ENCODE assay signal across 24 cellular contexts in the genomic region with DNA sequence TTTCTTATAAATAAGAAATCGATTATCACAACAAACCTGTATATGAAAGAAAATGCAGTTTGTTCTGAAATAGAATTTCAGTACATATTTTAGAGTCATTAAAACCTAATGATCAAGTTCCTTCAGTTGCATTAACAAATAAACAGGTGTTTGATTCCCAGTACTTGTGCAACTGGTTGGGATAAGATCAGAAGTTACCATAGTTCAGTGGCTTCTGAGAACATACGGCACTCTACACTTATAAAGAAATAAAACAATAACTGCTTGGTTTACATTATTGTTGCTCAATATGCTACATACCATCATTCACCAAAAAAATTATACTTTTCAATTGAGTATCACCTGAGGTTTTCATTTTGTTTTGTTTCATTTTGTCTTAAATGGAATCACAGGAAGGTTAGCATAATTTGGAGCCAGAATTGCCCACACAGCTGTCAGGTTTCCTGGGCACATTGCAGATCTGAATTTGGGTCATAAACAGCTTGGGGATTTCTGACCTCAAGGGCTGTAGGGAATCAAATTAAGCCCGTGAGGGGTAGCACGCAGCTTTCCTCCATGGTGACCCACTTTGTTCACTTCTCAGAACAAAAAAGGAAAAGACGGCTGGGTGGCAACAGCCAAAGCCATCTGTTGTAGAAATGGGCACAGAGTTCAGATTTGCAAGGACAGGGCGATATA. TPM values are rescaled to one million over a fixed set of nuclear protein-coding genes. Genes with fewer than 3 reads are reported as not detected.
DNase-seq lines count a peak whose midpoint lies in the region; ATAC-seq and TF ChIP-seq lines count a peak whose summit lies in the region.
"Had no signal": no experiment of that assay in that cellular context is flagged by ENCODE, and none has a peak within 500 bp of the region (broad histone marks: within the 10 kb centered on the region; RNA-seq: fewer than 3 reads in every experiment).

No MANE protein-coding gene starts in this region.

- ATAC-seq in heart right ventricle (no peak), GM18502 (IDR thresholded peaks at IDR 0.05; ENCODE audit: poor library complexity, unreplicated experiment) (no peak)
- ATAC-seq: activated T-cell treated with anti-CD3 and anti-CD28 coated beads, Interleukin-2, amount 50 U/mL, for 4 hours; stimulated activated memory B cell treated with anti-CD40 and anti-IgM and Interleukin-4, amounts not matched to agents 10 μg/mL and 1 μg/mL and 100 μg/mL, for 72 hours had no signal

- peaks cover 3% of the 10 kb centered on the region for H3K4me1 ChIP-seq in CD8-positive, alpha-beta memory T cell (ENCODE audit: insufficient read depth, low read length)
- H3K4me1 ChIP-seq in OCI-LY1 (ENCODE audit: insufficient read depth, low read length, severe bottlenecking) (peaks cover 50% of the 10 kb centered on the region), colonic mucosa (peaks cover 3% of the 10 kb centered on the region), tibial artery (peaks cover 0 to 4% (median 2%) of the 10 kb centered on the region in 4 donors), heart right ventricle (peaks cover 0 to 18% (median 0%) of the 10 kb centered on the region in 9 donors)

- no peaks in the 10 kb centered on the region for H3K79me2 ChIP-seq in OCI-LY1 (ENCODE audit: insufficient read depth, low read length)

- no peaks in the 10 kb centered on the region for H3K9me3 Mint-ChIP-seq in CD8-positive, alpha-beta memory T cell
- H3K9me3 Mint-ChIP-seq in progenitor cell of endocrine pancreas (ENCODE audit: low read depth), result no peaks in the 10 kb centered on the region
- H3K9me3 Mint-ChIP-seq: activated naive CD4-positive, alpha-beta T cell treated with anti-CD3 and anti-CD28 coated beads, Interleukin-2, amount 50 U/mL, for 24 hours; activated T-cell treated with anti-CD3 and anti-CD28 coated beads, Interleukin-2, amount 50 U/mL, for 4 hours; stimulated activated memory B cell treated with anti-CD40 and anti-IgM and Interleukin-4, amounts not matched to agents 10 μg/mL and 1 μg/mL and 100 μg/mL, for 72 hours had no signal

- 82% methylated on average over 6 of the region's 6 CpGs for WGBS in heart right ventricle, 2 donors

- CTCF ChIA-PET in CD8-positive, alpha-beta memory T cell (lab: Charles Lee), result interaction anchor here (1.5 to 2.4 kb wide), 2 partner anchors 8 to 46 kb away, joined by 4 to 5 read pairs; no protein-coding TSS in a partner anchor

- no peak overlapping the region for H3K27ac ChIP-seq in CD8-positive, alpha-beta memory T cell (ENCODE audit: low read depth, low read length)
- H3K27ac ChIP-seq in OCI-LY1 (ENCODE audit: low read depth, low read length, poor library complexity, severe bottlenecking) (peak overlapping the region; percentile 73), colonic mucosa (peak overlapping the region; percentile 66), tibial artery (no peak overlapping the region), heart right ventricle (no peak overlapping the region)
- H3K27ac ChIP-seq: PC-9, spleen had no signal

- H3K4me3 Mint-ChIP-seq in CD8-positive, alpha-beta memory T cell, result peak overlapping the region in 3 of 7 donors; percentile 37 to 65 (median 57)
- H3K4me3 Mint-ChIP-seq in progenitor cell of endocrine pancreas (ENCODE audit: low read depth), result no peak overlapping the region
- H3K4me3 Mint-ChIP-seq: activated naive CD4-positive, alpha-beta T cell treated with anti-CD3 and anti-CD28 coated beads, Interleukin-2, amount 50 U/mL, for 24 hours; activated T-cell treated with anti-CD3 and anti-CD28 coated beads, Interleukin-2, amount 50 U/mL, for 4 hours; stimulated activated memory B cell treated with anti-CD40 and anti-IgM and Interleukin-4, amounts not matched to agents 10 μg/mL and 1 μg/mL and 100 μg/mL, for 72 hours had no signal

- H3K4me2 ChIP-seq in OCI-LY1 (ENCODE audit: low read length), result peak overlapping the region; percentile 53
- H3K4me2 ChIP-seq: PC-9 had no signal

- no peaks in the 10 kb centered on the region for H3K9me2 ChIP-seq in OCI-LY1 (ENCODE audit: low read depth, low read length)

- no peaks in the 10 kb centered on the region for H3F3A ChIP-seq in OCI-LY1 (ENCODE audit: insufficient read depth, low read length)

- H3K9me3 ChIP-seq in CD8-positive, alpha-beta memory T cell (ENCODE audit: low read length), result no peaks in the 10 kb centered on the region
- H3K9me3 ChIP-seq in OCI-LY1 (ENCODE audit: low read length) (no peaks in the 10 kb centered on the region), colonic mucosa (no peaks in the 10 kb centered on the region), tibial artery (no peaks in the 10 kb centered on the region), heart right ventricle (no peaks in the 10 kb centered on the region)
- H3K9me3 ChIP-seq: spleen had no signal

- peaks cover 0 to 10% of the 10 kb centered on the region in 2 donors for H3K27me3 Mint-ChIP-seq in CD8-positive, alpha-beta memory T cell
- no peaks in the 10 kb centered on the region for H3K27me3 Mint-ChIP-seq in progenitor cell of endocrine pancreas
- H3K27me3 Mint-ChIP-seq: activated naive CD4-positive, alpha-beta T cell treated with anti-CD3 and anti-CD28 coated beads, Interleukin-2, amount 50 U/mL, for 24 hours; stimulated activated memory B cell treated with anti-CD40 and anti-IgM and Interleukin-4, amounts not matched to agents 10 μg/mL and 1 μg/mL and 100 μg/mL, for 72 hours had no signal

- H3K4me3 ChIP-seq in CD8-positive, alpha-beta memory T cell (ENCODE audit: low read length), result no peak overlapping the region
- H3K4me3 ChIP-seq in OCI-LY1 (ENCODE audit: low read depth, low read length, poor library complexity, severe bottlenecking) (no peak overlapping the region), colonic mucosa (no peak overlapping the region), tibial artery (no peak overlapping the region), heart right ventricle (no peak overlapping the region)
- H3K4me3 ChIP-seq: PC-9, spleen had no signal

- POLR2A ChIA-PET in CD8-positive, alpha-beta memory T cell (lab: Charles Lee), result no interaction called here

- no peaks in the 10 kb centered on the region for H3K36me3 Mint-ChIP-seq in CD8-positive, alpha-beta memory T cell
- H3K36me3 Mint-ChIP-seq in progenitor cell of endocrine pancreas (ENCODE audit: insufficient read depth), result no peaks in the 10 kb centered on the region
- H3K36me3 Mint-ChIP-seq: activated naive CD4-positive, alpha-beta T cell treated with anti-CD3 and anti-CD28 coated beads, Interleukin-2, amount 50 U/mL, for 24 hours; stimulated activated memory B cell treated with anti-CD40 and anti-IgM and Interleukin-4, amounts not matched to agents 10 μg/mL and 1 μg/mL and 100 μg/mL, for 72 hours had no signal

- peak overlapping the region; percentile 19; the same call in 1 of the 2 replicates for H3K9ac ChIP-seq in OCI-LY1 (ENCODE audit: low read length)
- peak overlapping the region in 1 of 2 donors; percentile 32 for H3K9ac ChIP-seq in colonic mucosa (ENCODE audit: low read depth in 2 of 2, low read length in 2 of 2)

- intact Hi-C loops in colonic mucosa (cut with DNase I) (no loop called here), tibial artery (cut with DNase I; ENCODE audit: low total_unique reads) (no loop called here), heart right ventricle (cut with DNase I) (no loop called here)

- H3K4me1 Mint-ChIP-seq in CD8-positive, alpha-beta memory T cell, result peaks cover 17 to 31% (median 27%) of the 10 kb centered on the region in 3 donors
- peaks cover 30% of the 10 kb centered on the region for H3K4me1 Mint-ChIP-seq in progenitor cell of endocrine pancreas (ENCODE audit: low read depth)

- TF ChIP-seq CTCF in OCI-LY1 (IDR thresholded peaks at IDR 0.05; ENCODE audit: low read length) (no peak), colonic mucosa (IDR thresholded peaks at IDR 0.05) (no peak), progenitor cell of endocrine pancreas (IDR thresholded peaks at IDR 0.05; ENCODE audit: unreplicated experiment) (no peak), tibial artery (IDR thresholded peaks at IDR 0.05) (no peak), heart right ventricle (IDR thresholded peaks at IDR 0.05) (no peak)

- H4K20me1 ChIP-seq in OCI-LY1 (ENCODE audit: insufficient read depth, low read length), result no peaks in the 10 kb centered on the region

- H2AFZ ChIP-seq in OCI-LY1 (ENCODE audit: low read length), result 0 out of 2 replicates have a peak overlapping the region, but pooled peaks have one; percentile 11
- H2AFZ ChIP-seq: PC-9 had no signal

- H3K27me3 ChIP-seq in CD8-positive, alpha-beta memory T cell (ENCODE audit: insufficient read depth, low read length, poor library complexity, severe bottlenecking), result no peaks in the 10 kb centered on the region
- H3K27me3 ChIP-seq in OCI-LY1 (ENCODE audit: insufficient read depth, low read length), result no peaks in the 10 kb centered on the region
- H3K27me3 ChIP-seq in colonic mucosa, result no peaks in the 10 kb centered on the region
- no peaks in the 10 kb centered on the region for H3K27me3 ChIP-seq in tibial artery
- H3K27me3 ChIP-seq in heart right ventricle, result no peaks in the 10 kb centered on the region
- H3K27me3 ChIP-seq: spleen had no signal

- peak overlapping the region in 5 of 8 donors; percentile 35 to 91 (median 80) for H3K27ac Mint-ChIP-seq in CD8-positive, alpha-beta memory T cell
- peak overlapping the region; percentile 60 for H3K27ac Mint-ChIP-seq in progenitor cell of endocrine pancreas
- H3K27ac Mint-ChIP-seq: activated naive CD4-positive, alpha-beta T cell treated with anti-CD3 and anti-CD28 coated beads, Interleukin-2, amount 50 U/mL, for 24 hours; stimulated activated memory B cell treated with anti-CD40 and anti-IgM and Interleukin-4, amounts not matched to agents 10 μg/mL and 1 μg/mL and 100 μg/mL, for 72 hours had no signal

- DNase-seq in CD8-positive, alpha-beta memory T cell, result peak in 1 of 5 donors; percentile 35
- DNase-seq in colonic mucosa (no peak), progenitor cell of endocrine pancreas (ENCODE audit: low spot score, unreplicated experiment) (no peak), tibial artery (no peak), NCI-H1105 treated with DMSO at 0.1 percent for 48 hours (lab: John Stamatoyannopoulos, UW) (no peak), heart right ventricle (no peak)
- DNase-seq: activated CD4-positive, CD25-positive, alpha-beta regulatory T cell treated with anti-CD3 and anti-CD28 coated beads, Interleukin-2, amount 50 U/mL, for 72 hours; activated T-cell treated with anti-CD3 and anti-CD28 coated beads, Interleukin-2, amount 50 U/mL, for 4 hours; anterior cingulate cortex; HCEC 1CT; kidney glomerular epithelial cell; NCI-H1092 treated with DMSO at 0.1 percent for 48 hours; NCI-H2029 treated with DMSO at 0.1 percent for 48 hours; NCI-H2227 treated with DMSO at 0.1 percent for 48 hours; NCI-H774; nucleus accumbens; SHP77; spleen; stimulated activated CD4-positive, alpha-beta T cell treated with anti-CD3 and anti-CD28 coated beads, Interleukin-2, amount 100 ng/mL, for 48 hours had no signal

- no peaks in the 10 kb centered on the region for H3K36me3 ChIP-seq in CD8-positive, alpha-beta memory T cell (ENCODE audit: insufficient read depth, low read length)
- H3K36me3 ChIP-seq in OCI-LY1 (ENCODE audit: insufficient read depth, low read length) (no peaks in the 10 kb centered on the region), colonic mucosa (no peaks in the 10 kb centered on the region), tibial artery (no peaks in the 10 kb centered on the region), heart right ventricle (no peaks in the 10 kb centered on the region)
- H3K36me3 ChIP-seq: spleen had no signal

RNA-seq across cellular contexts. Expression of gene CCNG2, which starts 14.9 kb away (rescaled TPM):
- 1 to 10 TPM; 3.7 to 4.0 TPM for total RNA-seq in CD8-positive, alpha-beta memory T cell
- 23.9 TPM for polyA plus RNA-seq in CD8-positive, alpha-beta memory T cell
- total RNA-seq in colonic mucosa (100 to 1,000 TPM in 1 of 2 donors, 10 to 100 TPM in 1; 34.0 to 145 TPM), progenitor cell of endocrine pancreas (84.0 and 89.5 TPM in 2 replicates), heart right ventricle (10 to 100 TPM in 4 of 10 donors, 1 to 10 TPM in 6; 2.3 to 16.6 (median 9.7) TPM)
- polyA plus RNA-seq in heart right ventricle, result 1 to 10 TPM; 3.0 to 6.1 TPM

Comparison
In these comparisons a context has a peak if more than half of its experiments do, and no peak if none do; other contexts are left out.
1. H3K27ac ChIP-seq: peak in OCI-LY1 (single experiment) and colonic mucosa (single experiment); none in CD8-positive, alpha-beta memory T cell (single experiment), tibial artery (0 of 2) and heart right ventricle (0 of 10).